Comparison of ENCODE assay signal across 10 cellular contexts in the genomic region with DNA sequence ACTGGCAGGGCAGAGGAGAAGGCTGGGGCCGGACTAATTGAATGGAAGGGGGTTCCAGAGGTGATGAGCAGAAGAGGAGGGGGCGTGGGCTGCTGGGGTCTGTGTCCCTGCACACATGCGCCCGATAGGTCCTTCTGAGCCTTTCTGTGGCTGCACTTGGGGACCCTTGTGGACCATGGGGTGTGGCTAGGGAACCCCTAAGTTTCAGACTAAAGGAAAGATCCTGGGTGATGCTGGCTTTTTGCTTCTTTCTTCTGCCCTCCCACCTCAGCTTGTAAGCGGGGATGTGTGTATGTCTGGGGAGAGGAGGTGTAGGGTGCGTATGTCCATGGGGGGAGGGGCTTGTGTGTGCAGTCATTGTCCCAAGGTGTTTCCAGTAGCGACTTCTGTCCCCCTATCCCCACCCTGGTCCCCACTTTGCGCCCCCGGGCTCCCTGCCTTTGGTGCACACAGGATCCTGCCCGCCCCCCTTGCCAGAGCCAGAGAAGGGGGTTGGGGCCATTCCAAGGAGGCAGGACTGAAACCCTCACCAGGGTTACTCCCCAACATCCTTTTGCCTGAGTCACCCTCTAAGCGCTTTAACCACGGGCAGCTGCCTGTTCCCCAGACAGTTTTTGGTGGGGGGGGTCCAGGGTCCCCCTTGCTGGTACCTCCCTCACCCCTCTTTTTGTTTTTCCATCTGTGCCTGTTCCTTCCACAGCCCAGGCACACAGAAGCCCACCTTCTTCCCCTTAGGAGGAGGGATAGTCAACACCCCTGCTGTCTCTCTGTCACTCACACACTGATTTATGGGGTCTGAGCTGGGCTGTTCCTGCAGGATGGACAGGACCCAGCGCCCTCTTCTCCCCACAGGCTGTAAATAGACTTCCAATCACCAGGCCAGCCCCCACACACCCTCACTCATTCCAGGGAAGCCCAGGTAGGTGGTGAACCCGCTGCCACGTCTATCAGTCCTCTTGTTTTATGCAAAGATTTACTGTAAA.
DNase-seq lines count a peak whose midpoint lies in the region; ATAC-seq and TF ChIP-seq lines count a peak whose summit lies in the region.
"Had no signal": no experiment of that assay in that cellular context is flagged by ENCODE, and none has a peak within 500 bp of the region (broad histone marks: within the 10 kb centered on the region; RNA-seq: fewer than 3 reads in every experiment).

No MANE protein-coding gene starts in this region.

- H3K4me3 Mint-ChIP-seq in activated CD8-positive, alpha-beta T cell treated with anti-CD3 and anti-CD28 coated beads for 36 hours: peak overlapping the region; percentile 6
- H3K4me3 Mint-ChIP-seq in activated CD8-positive, alpha-beta T cell treated with anti-CD3 and anti-CD28 coated beads, Interleukin-2, amount 10 ng/mL, durations not matched to agents 7 days and 5 days: no peak overlapping the region
- H3K4me3 Mint-ChIP-seq: central memory CD8-positive, alpha-beta T cell had no signal

- H3K9me3 Mint-ChIP-seq in activated CD8-positive, alpha-beta T cell treated with anti-CD3 and anti-CD28 coated beads for 36 hours: no peaks in the 10 kb centered on the region
- no peaks in the 10 kb centered on the region for H3K9me3 Mint-ChIP-seq in activated CD8-positive, alpha-beta T cell treated with anti-CD3 and anti-CD28 coated beads, Interleukin-2, amount 10 ng/mL, durations not matched to agents 7 days and 5 days (ENCODE audit: insufficient read depth)
- H3K9me3 Mint-ChIP-seq: central memory CD8-positive, alpha-beta T cell had no signal

- no peak for TF ChIP-seq CTCF in activated CD8-positive, alpha-beta T cell treated with anti-CD3 and anti-CD28 coated beads for 36 hours (IDR thresholded peaks at IDR 0.05)
- TF ChIP-seq CTCF in psoas muscle (IDR thresholded peaks at IDR 0.05) (no peak), transverse colon (IDR thresholded peaks at IDR 0.05) (no peak)

- peak overlapping the region; percentile 50 for H3K27ac ChIP-seq in SJCRH30
- no peak overlapping the region for H3K27ac ChIP-seq in psoas muscle
- no peak overlapping the region for H3K27ac ChIP-seq in transverse colon
- H3K27ac ChIP-seq: BLaER1 had no signal

- ATAC-seq in activated CD8-positive, alpha-beta T cell treated with anti-CD3 and anti-CD28 coated beads for 36 hours: no peak
- ATAC-seq in activated CD8-positive, alpha-beta T cell treated with anti-CD3 and anti-CD28 coated beads, Interleukin-2, amount 10 ng/mL, durations not matched to agents 7 days and 5 days: no peak
- peak in 3 of 4 donors; percentile 1 to 25 (median 8) for ATAC-seq in psoas muscle
- no peak for ATAC-seq in GM18519 (IDR thresholded peaks at IDR 0.05; ENCODE audit: low FRiP score, unreplicated experiment)

- intact Hi-C loops in activated CD8-positive, alpha-beta T cell treated with anti-CD3 and anti-CD28 coated beads for 36 hours (cut with micrococcal nuclease): no loop called here
- intact Hi-C loops in psoas muscle (cut with DNase I) (no loop called here), transverse colon (cut with DNase I; ENCODE audit: low total_unique reads) (no loop called here), posterior vena cava (cut with DNase I) (no loop called here)

- no peaks in the 10 kb centered on the region for H3K36me3 Mint-ChIP-seq in activated CD8-positive, alpha-beta T cell treated with anti-CD3 and anti-CD28 coated beads for 36 hours (ENCODE audit: low read depth)
- peaks cover 2% of the 10 kb centered on the region for H3K36me3 Mint-ChIP-seq in activated CD8-positive, alpha-beta T cell treated with anti-CD3 and anti-CD28 coated beads, Interleukin-2, amount 10 ng/mL, durations not matched to agents 7 days and 5 days (ENCODE audit: low read depth)

- H3K4me3 ChIP-seq in SJCRH30: peak overlapping the region; percentile 38; the same call in 1 of the 2 replicates
- H3K4me3 ChIP-seq in psoas muscle: no peak overlapping the region
- peak overlapping the region in 1 of 4 donors; percentile 34 for H3K4me3 ChIP-seq in transverse colon

- no peak for DNase-seq in activated CD8-positive, alpha-beta T cell treated with anti-CD3 and anti-CD28 coated beads for 36 hours
- no peak for DNase-seq in activated CD8-positive, alpha-beta T cell treated with anti-CD3 and anti-CD28 coated beads, Interleukin-2, amount 10 ng/mL, durations not matched to agents 7 days and 5 days
- DNase-seq in SJCRH30 (peak; percentile 55 to 69), hepatic stellate cell (ENCODE audit: low spot score) (peak; percentile 86), psoas muscle (peak in 1 of 2 donors; percentile 58), transverse colon (no peak), posterior vena cava (ENCODE audit: low spot score) (no peak)

- H3K27ac Mint-ChIP-seq in activated CD8-positive, alpha-beta T cell treated with anti-CD3 and anti-CD28 coated beads for 36 hours: no peak overlapping the region
- no peak overlapping the region for H3K27ac Mint-ChIP-seq in activated CD8-positive, alpha-beta T cell treated with anti-CD3 and anti-CD28 coated beads, Interleukin-2, amount 10 ng/mL, durations not matched to agents 7 days and 5 days

- TF ChIP-seq POLR2A in transverse colon (IDR thresholded peaks at IDR 0.05): no peak

- H3K9me3 ChIP-seq in SJCRH30 (replicated peaks) (no peaks in the 10 kb centered on the region), psoas muscle (no peaks in the 10 kb centered on the region), transverse colon (no peaks in the 10 kb centered on the region)
- H3K9me3 ChIP-seq: BLaER1 had no signal

- POLR2A ChIA-PET in activated CD8-positive, alpha-beta T cell treated with anti-CD3 and anti-CD28 coated beads for 36 hours (lab: Charles Lee): no interaction called here
- POLR2A ChIA-PET in activated CD8-positive, alpha-beta T cell treated with anti-CD3 and anti-CD28 coated beads, Interleukin-2, amount 10 ng/mL, durations not matched to agents 7 days and 5 days (lab: Charles Lee): no interaction called here

- peaks cover 30% of the 10 kb centered on the region for H3K27me3 Mint-ChIP-seq in activated CD8-positive, alpha-beta T cell treated with anti-CD3 and anti-CD28 coated beads for 36 hours
- H3K27me3 Mint-ChIP-seq in activated CD8-positive, alpha-beta T cell treated with anti-CD3 and anti-CD28 coated beads, Interleukin-2, amount 10 ng/mL, durations not matched to agents 7 days and 5 days (ENCODE audit: low read depth): peaks cover 32% of the 10 kb centered on the region

- H3K4me1 Mint-ChIP-seq in activated CD8-positive, alpha-beta T cell treated with anti-CD3 and anti-CD28 coated beads for 36 hours (ENCODE audit: low read depth): peaks cover 10% of the 10 kb centered on the region
- peaks cover 7% of the 10 kb centered on the region for H3K4me1 Mint-ChIP-seq in activated CD8-positive, alpha-beta T cell treated with anti-CD3 and anti-CD28 coated beads, Interleukin-2, amount 10 ng/mL, durations not matched to agents 7 days and 5 days (ENCODE audit: low read depth)

- in situ Hi-C loops in transverse colon (cut with MboI; ENCODE audit: low pct_ligation_motif_present in 1 of 4, low pct_unique_long_range_greater_than_20kb in 1 of 4, low sequenced_read_pairs in 3 of 4): no loop called here

- no peak for TF ChIP-seq EP300 in transverse colon (IDR thresholded peaks at IDR 0.05; ENCODE audit: low read depth)

- H3K36me3 ChIP-seq in SJCRH30 (peaks cover 2% of the 10 kb centered on the region; the same call in 1 of the 2 replicates), psoas muscle (ENCODE audit: insufficient read depth in 1 of 2, low read depth in 1 of 2) (peaks cover 0 to 15% of the 10 kb centered on the region in 2 donors), transverse colon (no peaks in the 10 kb centered on the region)

- WGBS in psoas muscle, 3 donors: 72 to 79% (median 74%) methylated on average over 15 of the region's 15 CpGs
- WGBS in transverse colon (ENCODE audit: low coverage in 1 of 2), 2 donors: 64 to 66% methylated on average over 3 to 15 of the region's 15 CpGs

- CTCF ChIA-PET in activated CD8-positive, alpha-beta T cell treated with anti-CD3 and anti-CD28 coated beads for 36 hours (lab: Charles Lee): interaction anchor here (0.9 to 2.2 kb wide), 3 partner anchors 15 to 88 kb away, joined by 3 to 8 read pairs (median 3); no protein-coding TSS in a partner anchor
- CTCF ChIA-PET in activated CD8-positive, alpha-beta T cell treated with anti-CD3 and anti-CD28 coated beads, Interleukin-2, amount 10 ng/mL, durations not matched to agents 7 days and 5 days (lab: Charles Lee): no interaction called here

- H3K4me1 ChIP-seq in SJCRH30: peaks cover 19% of the 10 kb centered on the region
- H3K4me1 ChIP-seq in psoas muscle: no peaks in the 10 kb centered on the region
- peaks cover 0 to 16% (median 14%) of the 10 kb centered on the region in 4 donors for H3K4me1 ChIP-seq in transverse colon

- H3K27me3 ChIP-seq in SJCRH30 (no peaks in the 10 kb centered on the region), psoas muscle (ENCODE audit: insufficient read depth in 3 of 3, low read length in 2 of 3) (peaks cover 0 to 21% (median 2%) of the 10 kb centered on the region in 3 donors), transverse colon (peaks cover 36% of the 10 kb centered on the region)

Comparison
In these comparisons a context has a peak if more than half of its experiments do, and no peak if none do; other contexts are left out.
1. ATAC-seq: peak in psoas muscle (3 of 4); none in activated CD8-positive, alpha-beta T cell treated with anti-CD3 and anti-CD28 coated beads for 36 hours (single experiment), activated CD8-positive, alpha-beta T cell treated with anti-CD3 and anti-CD28 coated beads, Interleukin-2, amount 10 ng/mL, durations not matched to agents 7 days and 5 days (single experiment) and GM18519 (single experiment).
2. DNase-seq: peak in SJCRH30 (2 of 2) and hepatic stellate cell (single experiment); none in activated CD8-positive, alpha-beta T cell treated with anti-CD3 and anti-CD28 coated beads for 36 hours (single experiment), activated CD8-positive, alpha-beta T cell treated with anti-CD3 and anti-CD28 coated beads, Interleukin-2, amount 10 ng/mL, durations not matched to agents 7 days and 5 days (single experiment), transverse colon (single experiment) and posterior vena cava (single experiment).